Comparison of ENCODE assay signal across 10 cellular contexts in genomic region chr2:241867776-241868420, GRCh38. TPM values are rescaled to one million over a fixed set of nuclear protein-coding genes. Genes with fewer than 3 reads are reported as not detected.
DNase-seq lines count a peak whose midpoint lies in the region; ATAC-seq and TF ChIP-seq lines count a peak whose summit lies in the region.
"Had no signal": no experiment of that assay in that cellular context is flagged by ENCODE, and none has a peak within 500 bp of the region (broad histone marks: within the 10 kb centered on the region; RNA-seq: fewer than 3 reads in every experiment).

No MANE protein-coding gene starts in this region.

- H3K4me3 ChIP-seq in IMR-90 (ENCODE audit: insufficient read depth, low read depth, low read length) = no peak overlapping the region
- H3K4me3 ChIP-seq: pancreas had no signal

- CTCF ChIA-PET in IMR-90 (lab: Yijun Ruan, JAX) = interaction anchor here (0.9 kb wide), 1 partner anchor 8 kb away, joined by 4 read pairs; no protein-coding TSS in a partner anchor

- no peak for TF ChIP-seq CTCF in IMR-90 (conservative IDR thresholded peaks at IDR 0.05; ENCODE audit: low read depth, low read length)
- no peak for TF ChIP-seq CTCF in nephron progenitor cell (IDR thresholded peaks at IDR 0.05)

- H4K8ac ChIP-seq in IMR-90 (ENCODE audit: low read depth in 2 of 2, low read length in 2 of 2) = no peak overlapping the region

- peaks cover 5% of the 10 kb centered on the region for H4K20me1 ChIP-seq in IMR-90 (ENCODE audit: insufficient read depth, low read length)

- peak overlapping the region; percentile 76 for H3K27ac Mint-ChIP-seq in activated CD4-positive, alpha-beta T cell treated with anti-CD3 and anti-CD28 coated beads, Interleukin-2, amount 10 ng/mL, durations not matched to agents 24 days and 14 days
- peak overlapping the region; percentile 13 for H3K27ac Mint-ChIP-seq in activated naive CD8-positive, alpha-beta T cell treated with anti-CD3 and anti-CD28 coated beads, Interleukin-2, amount 10 ng/mL, durations not matched to agents 7 days and 5 days
- H3K27ac Mint-ChIP-seq in nephron progenitor cell = no peak overlapping the region

- H3K4me2 ChIP-seq in IMR-90 (ENCODE audit: low read depth, low read length) = no peak overlapping the region

- POLR2A ChIA-PET in IMR-90 (lab: Charles Lee; ENCODE audit: unreplicated experiment) = no interaction called here
- POLR2A ChIA-PET in activated naive CD8-positive, alpha-beta T cell treated with anti-CD3 and anti-CD28 coated beads, Interleukin-2, amount 10 ng/mL, durations not matched to agents 7 days and 5 days (lab: Charles Lee) = interaction anchor here (0.9 to 1.7 kb wide), 10 partner anchors 8 to 231 kb away, joined by 3 to 12 read pairs (median 5); partner anchors contain the start of genes ATG4B, D2HGDH, DTYMK and ING5

- H2BK120ac ChIP-seq in IMR-90 (ENCODE audit: low read depth, low read length) = no peak overlapping the region

- H2BK5ac ChIP-seq in IMR-90 (ENCODE audit: low read depth, low read length, poor library complexity, severe bottlenecking) = no peak overlapping the region

- H3K9me1 ChIP-seq in IMR-90 (ENCODE audit: insufficient read depth, low read length) = peaks cover 19% of the 10 kb centered on the region

- no peak for TF ChIP-seq RAD21 in IMR-90 (IDR thresholded peaks at IDR 0.05; ENCODE audit: low read length)

- H3K4ac ChIP-seq in IMR-90 (ENCODE audit: low read depth, low read length) = no peak overlapping the region

- H3K27me3 ChIP-seq in IMR-90 (ENCODE audit: control insufficient read depth, insufficient read depth, low read length) = peaks cover 48% of the 10 kb centered on the region

- H2AK5ac ChIP-seq in IMR-90 (ENCODE audit: low read depth, low read length) = no peak overlapping the region

- no peak overlapping the region for H3K56ac ChIP-seq in IMR-90 (ENCODE audit: extremely low read depth, insufficient read depth, low read length)

- peaks cover 45% of the 10 kb centered on the region for H3K4me1 Mint-ChIP-seq in activated CD4-positive, alpha-beta T cell treated with anti-CD3 and anti-CD28 coated beads, Interleukin-2, amount 10 ng/mL, durations not matched to agents 24 days and 14 days
- peaks cover 48% of the 10 kb centered on the region for H3K4me1 Mint-ChIP-seq in activated naive CD8-positive, alpha-beta T cell treated with anti-CD3 and anti-CD28 coated beads, Interleukin-2, amount 10 ng/mL, durations not matched to agents 7 days and 5 days
- H3K4me1 Mint-ChIP-seq in nephron progenitor cell = peaks cover 27% of the 10 kb centered on the region

- H3K27ac ChIP-seq in IMR-90 (ENCODE audit: insufficient read depth, low read length) = no peak overlapping the region
- H3K27ac ChIP-seq: pancreas had no signal

- H3K9me3 ChIP-seq in IMR-90 (ENCODE audit: control insufficient read depth, insufficient read depth, low read length) = no peaks in the 10 kb centered on the region
- H3K9me3 ChIP-seq: pancreas had no signal

- H3K36me3 Mint-ChIP-seq in activated CD4-positive, alpha-beta T cell treated with anti-CD3 and anti-CD28 coated beads, Interleukin-2, amount 10 ng/mL, durations not matched to agents 24 days and 14 days (ENCODE audit: low read depth) = peaks cover 4% of the 10 kb centered on the region
- peaks cover 13% of the 10 kb centered on the region for H3K36me3 Mint-ChIP-seq in activated naive CD8-positive, alpha-beta T cell treated with anti-CD3 and anti-CD28 coated beads, Interleukin-2, amount 10 ng/mL, durations not matched to agents 7 days and 5 days
- H3K36me3 Mint-ChIP-seq in nephron progenitor cell (ENCODE audit: low read depth) = no peaks in the 10 kb centered on the region

- no TSS peak for BruUV-seq in IMR-90 (replicated peaks; lab: Mats Ljungman, UMichigan)

- H3K9ac ChIP-seq in IMR-90 (ENCODE audit: low read depth, low read length) = no peak overlapping the region

- no peak overlapping the region for H3K14ac ChIP-seq in IMR-90 (replicated peaks; ENCODE audit: low read depth, low read length)

- intact Hi-C loops in IMR-90 (cut with micrococcal nuclease) = no loop called here
- intact Hi-C loops in activated CD4-positive, alpha-beta T cell treated with anti-CD3 and anti-CD28 coated beads, Interleukin-2, amount 10 ng/mL, durations not matched to agents 24 days and 14 days (cut with micrococcal nuclease) = no loop called here

- H2AFZ ChIP-seq in IMR-90 (replicated peaks; ENCODE audit: low read length, poor library complexity) = peak overlapping the region; percentile 70

- in situ Hi-C loops in IMR-90 (cut with MboI; ENCODE audit: low sequenced_read_pairs) = no loop called here

- no peak overlapping the region for H4K91ac ChIP-seq in IMR-90 (ENCODE audit: insufficient read depth, low read depth, low read length)

- WGBS in IMR-90 (ENCODE audit: extremely low coverage in 2 of 2, insufficient read length in 1 of 2), 2 experiments = 74% methylated on average over 5 of the region's 19 CpGs; no CpG with 5 or more reads in 1 of the 2 experiments

- H3K18ac ChIP-seq in IMR-90 (ENCODE audit: low read depth, low read length) = no peak overlapping the region

- H3K36me3 ChIP-seq in IMR-90 (ENCODE audit: control insufficient read depth, insufficient read depth, low read length) = no peaks in the 10 kb centered on the region
- H3K36me3 ChIP-seq: pancreas had no signal

- peaks cover 20% of the 10 kb centered on the region for H3K27me3 Mint-ChIP-seq in activated CD4-positive, alpha-beta T cell treated with anti-CD3 and anti-CD28 coated beads, Interleukin-2, amount 10 ng/mL, durations not matched to agents 24 days and 14 days
- H3K27me3 Mint-ChIP-seq in activated naive CD8-positive, alpha-beta T cell treated with anti-CD3 and anti-CD28 coated beads, Interleukin-2, amount 10 ng/mL, durations not matched to agents 7 days and 5 days = peaks cover 24% of the 10 kb centered on the region
- peaks cover 23% of the 10 kb centered on the region for H3K27me3 Mint-ChIP-seq in nephron progenitor cell (ENCODE audit: low read depth, poor library complexity)

- H3K4me3 Mint-ChIP-seq in activated CD4-positive, alpha-beta T cell treated with anti-CD3 and anti-CD28 coated beads, Interleukin-2, amount 10 ng/mL, durations not matched to agents 24 days and 14 days = peak overlapping the region; percentile 24
- H3K4me3 Mint-ChIP-seq in activated naive CD8-positive, alpha-beta T cell treated with anti-CD3 and anti-CD28 coated beads, Interleukin-2, amount 10 ng/mL, durations not matched to agents 7 days and 5 days = peak overlapping the region; percentile 20
- no peak overlapping the region for H3K4me3 Mint-ChIP-seq in nephron progenitor cell

- H3K23ac ChIP-seq in IMR-90 (ENCODE audit: low read depth, low read length) = no peak overlapping the region

- no peak overlapping the region for H2BK20ac ChIP-seq in IMR-90 (ENCODE audit: low read depth, low read length)

- DNase-seq in IMR-90 (no peak), T1000 (lab: John Stamatoyannopoulos, UW) (no peak), nephron progenitor cell (no peak), SIG-M5 (lab: John Stamatoyannopoulos, UW) (no peak), MV-4-11 (lab: John Stamatoyannopoulos, UW) (no peak)
- no peak for DNase-seq in activated CD4-positive, alpha-beta T cell treated with anti-CD3 and anti-CD28 coated beads, Interleukin-2, amount 10 ng/mL, durations not matched to agents 24 days and 14 days
- DNase-seq in activated naive CD8-positive, alpha-beta T cell treated with anti-CD3 and anti-CD28 coated beads, Interleukin-2, amount 10 ng/mL, durations not matched to agents 7 days and 5 days = no peak
- DNase-seq in stimulated activated CD8-positive, alpha-beta memory T cell treated with anti-CD3 and anti-CD28 coated beads, Interleukin-12 subunit alpha, Interleukin-12 subunit beta, amount 100 ng/mL, for 24 hours (ENCODE audit: extremely low read depth) = peak; percentile 41

- H3K79me1 ChIP-seq in IMR-90 (ENCODE audit: low read depth in 1 of 2, low read length in 2 of 2) = no peaks in the 10 kb centered on the region

- H3K9me3 Mint-ChIP-seq in activated CD4-positive, alpha-beta T cell treated with anti-CD3 and anti-CD28 coated beads, Interleukin-2, amount 10 ng/mL, durations not matched to agents 24 days and 14 days = peaks cover 12% of the 10 kb centered on the region
- H3K9me3 Mint-ChIP-seq in activated naive CD8-positive, alpha-beta T cell treated with anti-CD3 and anti-CD28 coated beads, Interleukin-2, amount 10 ng/mL, durations not matched to agents 7 days and 5 days = peaks cover 11% of the 10 kb centered on the region
- peaks cover 5% of the 10 kb centered on the region for H3K9me3 Mint-ChIP-seq in nephron progenitor cell

- dilution Hi-C loops in IMR-90 (cut with HindIII; ENCODE audit: low sequenced_read_pairs, unreplicated experiment) = no loop called here

- H4K5ac ChIP-seq in IMR-90 (ENCODE audit: low read depth, low read length) = no peak overlapping the region

- H2AK9ac ChIP-seq in IMR-90 (replicated peaks; ENCODE audit: low read depth, low read length, poor library complexity) = peak overlapping the region; percentile 28

- TF ChIP-seq POLR2A in IMR-90 (IDR thresholded peaks at IDR 0.05; ENCODE audit: low read depth, low read length) = no peak

- no peak for ATAC-seq in IMR-90 (ENCODE audit: low read depth)
- ATAC-seq in activated naive CD8-positive, alpha-beta T cell treated with anti-CD3 and anti-CD28 coated beads, Interleukin-2, amount 10 ng/mL, durations not matched to agents 7 days and 5 days (ENCODE audit: low read depth) = peak; percentile 57

- H2BK15ac ChIP-seq in IMR-90 (ENCODE audit: low read depth, low read length) = no peak overlapping the region

- no peaks in the 10 kb centered on the region; the same call in 1 of the 2 replicates for H3K4me1 ChIP-seq in IMR-90 (ENCODE audit: control insufficient read depth, insufficient read depth, low read length)
- H3K4me1 ChIP-seq: pancreas had no signal

RNA-seq across cellular contexts. Expression of gene RTP5, which starts 1.6 kb away (rescaled TPM):
- not detected in 2 replicates for total RNA-seq in IMR-90 (2012; rRNA removed)
- polyA plus RNA-seq in IMR-90 (2012; rRNA removed) = not detected in 2 replicates
- not detected in 2 replicates for polyA plus RNA-seq in IMR-90 (2012; cell fraction: cytosol; rRNA removed)
- polyA plus RNA-seq in IMR-90 (2012; cell fraction: nucleus; rRNA removed; ENCODE audit: low replicate concordance) = not detected in 2 replicates
- total RNA-seq in activated CD4-positive, alpha-beta T cell treated with anti-CD3 and anti-CD28 coated beads, Interleukin-2, amount 10 ng/mL, durations not matched to agents 24 days and 14 days = 0.07 TPM in 1 of 2 replicates, not detected in the other
- under 1 TPM; 0.53 to 0.60 TPM for total RNA-seq in activated naive CD8-positive, alpha-beta T cell treated with anti-CD3 and anti-CD28 coated beads, Interleukin-2, amount 10 ng/mL, durations not matched to agents 7 days and 5 days
- total RNA-seq: OCI-LY7, pancreas had no signal

RNA-seq across cellular contexts. Expression of gene PDCD1, which starts 9.2 kb away (rescaled TPM):
- total RNA-seq in IMR-90 (2012; rRNA removed) = not detected in 2 replicates
- not detected in 2 replicates for polyA plus RNA-seq in IMR-90 (2012; rRNA removed)
- polyA plus RNA-seq in IMR-90 (2012; cell fraction: cytosol; rRNA removed) = not detected in 2 replicates
- polyA plus RNA-seq in IMR-90 (2012; cell fraction: nucleus; rRNA removed; ENCODE audit: low replicate concordance) = not detected in 2 replicates
- total RNA-seq in activated CD4-positive, alpha-beta T cell treated with anti-CD3 and anti-CD28 coated beads, Interleukin-2, amount 10 ng/mL, durations not matched to agents 24 days and 14 days = 79.6 and 83.3 TPM in 2 replicates
- 1 to 10 TPM; 5.4 to 6.6 TPM for total RNA-seq in activated naive CD8-positive, alpha-beta T cell treated with anti-CD3 and anti-CD28 coated beads, Interleukin-2, amount 10 ng/mL, durations not matched to agents 7 days and 5 days
- total RNA-seq: OCI-LY7 had no signal

RNA-seq across cellular contexts. Expression of gene NEU4, which starts 58.9 kb away (rescaled TPM):
- total RNA-seq in IMR-90 (2012; rRNA removed) = not detected in 2 replicates
- not detected in 2 replicates for polyA plus RNA-seq in IMR-90 (2012; rRNA removed)
- polyA plus RNA-seq in IMR-90 (2012; cell fraction: cytosol; rRNA removed) = not detected in 2 replicates
- 0.07 TPM in 2 replicates for polyA plus RNA-seq in IMR-90 (2012; cell fraction: nucleus; rRNA removed; ENCODE audit: low replicate concordance)
- 1.0 and 1.2 TPM in 2 replicates for total RNA-seq in activated CD4-positive, alpha-beta T cell treated with anti-CD3 and anti-CD28 coated beads, Interleukin-2, amount 10 ng/mL, durations not matched to agents 24 days and 14 days
- total RNA-seq in activated naive CD8-positive, alpha-beta T cell treated with anti-CD3 and anti-CD28 coated beads, Interleukin-2, amount 10 ng/mL, durations not matched to agents 7 days and 5 days = under 1 TPM in 1 of 2 experiments, not detected in 1; 0.20 TPM
- total RNA-seq: pancreas had no signal

Comparison
In these comparisons a context has a peak if more than half of its experiments do, and no peak if none do; other contexts are left out.
1. RNA of gene PDCD1, which starts 9.2 kb away (total RNA-seq): 79.6 to 83.3 TPM in activated CD4-positive, alpha-beta T cell treated with anti-CD3 and anti-CD28 coated beads, Interleukin-2, amount 10 ng/mL, durations not matched to agents 24 days and 14 days; 5.4 to 6.6 TPM in activated naive CD8-positive, alpha-beta T cell treated with anti-CD3 and anti-CD28 coated beads, Interleukin-2, amount 10 ng/mL, durations not matched to agents 7 days and 5 days and not detected in IMR-90; every median in the first group is over 10 times any median in the second.